Comparison of ENCODE assay signal across 8 cellular contexts in genomic region chr14:68977137-68977740, GRCh38. TPM values are rescaled to one million over a fixed set of nuclear protein-coding genes. Genes with fewer than 3 reads are reported as not detected.
DNase-seq lines count a peak whose midpoint lies in the region; ATAC-seq and TF ChIP-seq lines count a peak whose summit lies in the region.

No MANE protein-coding gene starts in this region.

- H3K4me3 ChIP-seq in iPS-18c (ENCODE audit: insufficient read depth, low read depth, low read length): peak overlapping the region; percentile 99

- DNase-seq in NOMO-1 treated with DMSO at 0.1 percent for 48 hours (lab: John Stamatoyannopoulos, UW; ENCODE audit: unreplicated experiment) (peak; percentile 33), NOMO-1 treated with dmso at 0.1 percent for 144 hours (lab: John Stamatoyannopoulos, UW; ENCODE audit: unreplicated experiment) (no peak), GM10266 (ENCODE audit: extremely low spot score) (no peak)
- no peak for DNase-seq in activated naive CD4-positive, alpha-beta T cell treated with anti-CD3 and anti-CD28 coated beads, Interleukin-2, amount 50 U/mL, for 72 hours (ENCODE audit: low spot score in 2 of 2)
- DNase-seq in stimulated activated naive CD8-positive, alpha-beta T cell treated with anti-CD3 and anti-CD28 coated beads, Interleukin-15, Interleukin-2, amounts not matched to agents 100 U/mL and 50 U/mL, for 24 hours: peak; percentile 39

- no peaks in the 10 kb centered on the region for H3K9me3 ChIP-seq in iPS-18c (ENCODE audit: control insufficient read depth, insufficient read depth, low read length)

- peak overlapping the region; percentile 31 to 87 for H3K27ac Mint-ChIP-seq in activated naive CD4-positive, alpha-beta T cell treated with anti-CD3 and anti-CD28 coated beads, Interleukin-2, amount 50 U/mL, for 72 hours

- H3K36me3 Mint-ChIP-seq in activated naive CD4-positive, alpha-beta T cell treated with anti-CD3 and anti-CD28 coated beads, Interleukin-2, amount 50 U/mL, for 72 hours: peaks cover 19 to 51% of the 10 kb centered on the region in 2 donors

- no peak for TF ChIP-seq CTCF in GM10266 (IDR thresholded peaks at IDR 0.05; ENCODE audit: control insufficient read depth, insufficient read depth, low read depth, missing control alignments)

- H3K9me3 Mint-ChIP-seq in activated naive CD4-positive, alpha-beta T cell treated with anti-CD3 and anti-CD28 coated beads, Interleukin-2, amount 50 U/mL, for 72 hours: peaks cover 4 to 17% of the 10 kb centered on the region in 2 donors

- peak; percentile 17 to 37 for ATAC-seq in activated naive CD4-positive, alpha-beta T cell treated with anti-CD3 and anti-CD28 coated beads, Interleukin-2, amount 50 U/mL, for 72 hours
- peak; percentile 26 for ATAC-seq in stimulated activated naive CD8-positive, alpha-beta T cell treated with anti-CD3 and anti-CD28 coated beads, Interleukin-15, Interleukin-2, amounts not matched to agents 100 U/mL and 50 U/mL, for 24 hours
- ATAC-seq in HG03571 (IDR thresholded peaks at IDR 0.05; ENCODE audit: unreplicated experiment) (no peak), HG03196 (IDR thresholded peaks at IDR 0.05; ENCODE audit: unreplicated experiment) (no peak)

RNA-seq across cellular contexts. Expression of gene ACTN1, which starts 1.9 kb away (rescaled TPM):
- total RNA-seq in activated naive CD4-positive, alpha-beta T cell treated with anti-CD3 and anti-CD28 coated beads, Interleukin-2, amount 50 U/mL, for 72 hours: 100 to 1,000 TPM; 106 to 120 TPM

Comparison
In these comparisons a context has a peak if more than half of its experiments do, and no peak if none do; other contexts are left out.
1. DNase-seq: peak in NOMO-1 treated with DMSO at 0.1 percent for 48 hours (single experiment) and stimulated activated naive CD8-positive, alpha-beta T cell treated with anti-CD3 and anti-CD28 coated beads, Interleukin-15, Interleukin-2, amounts not matched to agents 100 U/mL and 50 U/mL, for 24 hours (single experiment); none in NOMO-1 treated with dmso at 0.1 percent for 144 hours (single experiment), activated naive CD4-positive, alpha-beta T cell treated with anti-CD3 and anti-CD28 coated beads, Interleukin-2, amount 50 U/mL, for 72 hours (0 of 2) and GM10266 (single experiment).
2. ATAC-seq: peak in activated naive CD4-positive, alpha-beta T cell treated with anti-CD3 and anti-CD28 coated beads, Interleukin-2, amount 50 U/mL, for 72 hours (2 of 2) and stimulated activated naive CD8-positive, alpha-beta T cell treated with anti-CD3 and anti-CD28 coated beads, Interleukin-15, Interleukin-2, amounts not matched to agents 100 U/mL and 50 U/mL, for 24 hours (single experiment); none in HG03571 (single experiment) and HG03196 (single experiment).